9 cellular contexts compared by ENCODE assay signal in genomic region chr6:218153-219018, GRCh38.
DNase-seq lines count a peak whose midpoint lies in the region; ATAC-seq and TF ChIP-seq lines count a peak whose summit lies in the region.
"Had no signal": no experiment of that assay in that cellular context is flagged by ENCODE, and none has a peak within 500 bp of the region (broad histone marks: within the 10 kb centered on the region; RNA-seq: fewer than 3 reads in every experiment).

No MANE protein-coding gene starts in this region.

- DNase-seq in AG20443 (ENCODE audit: low spot score) = no peak
- no peak for DNase-seq in NK-92 (lab: John Stamatoyannopoulos, UW; ENCODE audit: unreplicated experiment)
- DNase-seq in cerebellar cortex (ENCODE audit: low spot score) = no peak
- DNase-seq in hepatic stellate cell (ENCODE audit: low spot score) = no peak

- peaks cover 73% of the 10 kb centered on the region for H3K4me1 Mint-ChIP-seq in dendritic cell treated with granulocyte-macrophage colony-stimulating factor and Interleukin-4, amounts not matched to agents 40 ng/mL and 50 ng/mL, for 4 days (ENCODE audit: low read depth)

- intact Hi-C loops in dendritic cell treated with granulocyte-macrophage colony-stimulating factor and Interleukin-4, amounts not matched to agents 40 ng/mL and 50 ng/mL, for 4 days (cut with micrococcal nuclease) = no loop called here

- no peaks in the 10 kb centered on the region for H3K9me3 Mint-ChIP-seq in dendritic cell treated with granulocyte-macrophage colony-stimulating factor and Interleukin-4, amounts not matched to agents 40 ng/mL and 50 ng/mL, for 4 days

- ATAC-seq in GM19463 (IDR thresholded peaks at IDR 0.05; ENCODE audit: unreplicated experiment) (peak; percentile 42), HG03103 (IDR thresholded peaks at IDR 0.05; ENCODE audit: low read depth, unreplicated experiment) (peak; percentile 48)
- ATAC-seq: Right ventricle myocardium inferior had no signal

- H3K36me3 Mint-ChIP-seq in dendritic cell treated with granulocyte-macrophage colony-stimulating factor and Interleukin-4, amounts not matched to agents 40 ng/mL and 50 ng/mL, for 4 days (ENCODE audit: low read depth) = no peaks in the 10 kb centered on the region

- peaks cover 2% of the 10 kb centered on the region for H3K27me3 Mint-ChIP-seq in dendritic cell treated with granulocyte-macrophage colony-stimulating factor and Interleukin-4, amounts not matched to agents 40 ng/mL and 50 ng/mL, for 4 days

- 0 out of 2 replicates have a peak, but pooled peaks have one; percentile 9 for TF ChIP-seq CTCF in GM12875 (IDR thresholded peaks at IDR 0.05; ENCODE audit: borderline replicate concordance, insufficient read depth, low read depth, low read length)

- peak overlapping the region; percentile 48 for H3K27ac Mint-ChIP-seq in dendritic cell treated with granulocyte-macrophage colony-stimulating factor and Interleukin-4, amounts not matched to agents 40 ng/mL and 50 ng/mL, for 4 days

- no peak overlapping the region for H3K4me3 ChIP-seq in GM12875 (ENCODE audit: low read depth, low read length)

- no peak overlapping the region for H3K4me3 Mint-ChIP-seq in dendritic cell treated with granulocyte-macrophage colony-stimulating factor and Interleukin-4, amounts not matched to agents 40 ng/mL and 50 ng/mL, for 4 days
